ENCODE assay signal across 1 cellular context in the genomic region with DNA sequence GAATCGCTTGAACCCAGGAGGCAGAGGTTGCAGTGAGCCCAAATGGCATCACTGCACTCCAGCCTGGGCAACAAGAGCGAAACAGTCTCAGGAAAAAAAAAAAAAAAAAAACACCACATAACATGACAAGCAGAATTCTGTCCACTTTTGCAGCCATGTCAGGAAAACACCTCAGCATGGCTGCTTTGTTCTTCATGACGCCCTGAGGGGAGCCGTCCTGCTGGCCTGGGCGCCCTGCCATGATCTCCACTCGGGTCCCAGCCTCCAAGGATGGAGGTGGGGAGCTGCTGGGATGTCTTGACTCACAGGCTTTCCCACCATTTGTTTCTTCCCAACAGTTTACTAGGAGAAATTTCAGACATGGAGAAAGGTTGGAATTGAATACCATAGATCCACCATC.
TF ChIP-seq lines count a peak whose summit lies in the region.

No MANE protein-coding gene starts in this region.

TF ChIP-seq in HepG2, 621 proteins besides CTCF, POLR2A, EP300 and RAD21:
- TF ChIP-seq ZNF350 (CRISPR knock-in tag; IDR thresholded peaks at IDR 0.05; ENCODE audit: borderline replicate concordance, low read depth) (no peak), SIN3B (IDR thresholded peaks at IDR 0.05; ENCODE audit: low read length) (no peak), ZNF777 (CRISPR knock-in tag; IDR thresholded peaks at IDR 0.05) (no peak), CBX5 (CRISPR knock-in tag; IDR thresholded peaks at IDR 0.05; ENCODE audit: borderline replicate concordance) (no peak), RAD51 (IDR thresholded peaks at IDR 0.05; ENCODE audit: borderline replicate concordance) (no peak), ZNF749 (CRISPR knock-in tag; IDR thresholded peaks at IDR 0.05; ENCODE audit: borderline replicate concordance) (no peak), SMARCC2 (IDR thresholded peaks at IDR 0.05) (no peak), REPIN1 (CRISPR knock-in tag; IDR thresholded peaks at IDR 0.05; ENCODE audit: borderline replicate concordance, low read depth) (no peak), ZNF367 (CRISPR knock-in tag; IDR thresholded peaks at IDR 0.05; ENCODE audit: borderline replicate concordance) (no peak), KMT2A (CRISPR knock-in tag; IDR thresholded peaks at IDR 0.05) (no peak)
- TF ChIP-seq, protein P1, sequence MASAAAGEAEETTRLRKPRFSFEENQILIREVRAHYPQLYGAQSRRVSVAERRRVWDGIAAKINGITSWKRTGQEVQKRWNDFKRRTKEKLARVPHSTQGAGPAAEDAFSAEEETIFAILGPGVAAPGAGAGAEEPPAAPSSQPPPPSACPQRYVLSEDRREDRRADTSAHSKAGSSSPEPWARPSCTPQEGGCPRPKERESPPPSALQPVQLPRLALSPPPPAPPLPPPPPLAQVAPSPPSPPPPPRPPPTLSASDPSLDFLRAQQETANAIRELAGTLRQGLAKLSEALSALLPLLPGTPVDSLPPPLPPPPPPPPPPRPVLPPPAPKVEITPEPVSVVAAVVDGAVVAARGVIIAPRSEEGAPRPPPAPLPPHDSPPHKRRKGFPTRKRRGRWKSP (CRISPR knock-in tag; IDR thresholded peaks at IDR 0.05), result no peak
- TF ChIP-seq, protein P2, sequence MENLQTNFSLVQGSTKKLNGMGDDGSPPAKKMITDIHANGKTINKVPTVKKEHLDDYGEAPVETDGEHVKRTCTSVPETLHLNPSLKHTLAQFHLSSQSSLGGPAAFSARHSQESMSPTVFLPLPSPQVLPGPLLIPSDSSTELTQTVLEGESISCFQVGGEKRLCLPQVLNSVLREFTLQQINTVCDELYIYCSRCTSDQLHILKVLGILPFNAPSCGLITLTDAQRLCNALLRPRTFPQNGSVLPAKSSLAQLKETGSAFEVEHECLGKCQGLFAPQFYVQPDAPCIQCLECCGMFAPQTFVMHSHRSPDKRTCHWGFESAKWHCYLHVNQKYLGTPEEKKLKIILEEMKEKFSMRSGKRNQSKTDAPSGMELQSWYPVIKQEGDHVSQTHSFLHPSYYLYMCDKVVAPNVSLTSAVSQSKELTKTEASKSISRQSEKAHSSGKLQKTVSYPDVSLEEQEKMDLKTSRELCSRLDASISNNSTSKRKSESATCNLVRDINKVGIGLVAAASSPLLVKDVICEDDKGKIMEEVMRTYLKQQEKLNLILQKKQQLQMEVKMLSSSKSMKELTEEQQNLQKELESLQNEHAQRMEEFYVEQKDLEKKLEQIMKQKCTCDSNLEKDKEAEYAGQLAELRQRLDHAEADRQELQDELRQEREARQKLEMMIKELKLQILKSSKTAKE (CRISPR knock-in tag; IDR thresholded peaks at IDR 0.05; ENCODE audit: borderline replicate concordance), result no peak
- TF ChIP-seq, protein P3, sequence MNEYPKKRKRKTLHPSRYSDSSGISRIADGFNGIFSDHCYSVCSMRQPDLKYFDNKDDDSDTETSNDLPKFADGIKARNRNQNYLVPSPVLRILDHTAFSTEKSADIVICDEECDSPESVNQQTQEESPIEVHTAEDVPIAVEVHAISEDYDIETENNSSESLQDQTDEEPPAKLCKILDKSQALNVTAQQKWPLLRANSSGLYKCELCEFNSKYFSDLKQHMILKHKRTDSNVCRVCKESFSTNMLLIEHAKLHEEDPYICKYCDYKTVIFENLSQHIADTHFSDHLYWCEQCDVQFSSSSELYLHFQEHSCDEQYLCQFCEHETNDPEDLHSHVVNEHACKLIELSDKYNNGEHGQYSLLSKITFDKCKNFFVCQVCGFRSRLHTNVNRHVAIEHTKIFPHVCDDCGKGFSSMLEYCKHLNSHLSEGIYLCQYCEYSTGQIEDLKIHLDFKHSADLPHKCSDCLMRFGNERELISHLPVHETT (CRISPR knock-in tag; conservative IDR thresholded peaks at IDR 0.05), result no peak
- TF ChIP-seq, protein P4, sequence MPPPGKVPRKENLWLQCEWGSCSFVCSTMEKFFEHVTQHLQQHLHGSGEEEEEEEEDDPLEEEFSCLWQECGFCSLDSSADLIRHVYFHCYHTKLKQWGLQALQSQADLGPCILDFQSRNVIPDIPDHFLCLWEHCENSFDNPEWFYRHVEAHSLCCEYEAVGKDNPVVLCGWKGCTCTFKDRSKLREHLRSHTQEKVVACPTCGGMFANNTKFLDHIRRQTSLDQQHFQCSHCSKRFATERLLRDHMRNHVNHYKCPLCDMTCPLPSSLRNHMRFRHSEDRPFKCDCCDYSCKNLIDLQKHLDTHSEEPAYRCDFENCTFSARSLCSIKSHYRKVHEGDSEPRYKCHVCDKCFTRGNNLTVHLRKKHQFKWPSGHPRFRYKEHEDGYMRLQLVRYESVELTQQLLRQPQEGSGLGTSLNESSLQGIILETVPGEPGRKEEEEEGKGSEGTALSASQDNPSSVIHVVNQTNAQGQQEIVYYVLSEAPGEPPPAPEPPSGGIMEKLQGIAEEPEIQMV (CRISPR knock-in tag; IDR thresholded peaks at IDR 0.05; ENCODE audit: low read depth), result no peak
TF ChIP-seq in HepG2: peak in this region for 0.
